Comparison of ENCODE assay signal across 25 cellular contexts in the genomic region with DNA sequence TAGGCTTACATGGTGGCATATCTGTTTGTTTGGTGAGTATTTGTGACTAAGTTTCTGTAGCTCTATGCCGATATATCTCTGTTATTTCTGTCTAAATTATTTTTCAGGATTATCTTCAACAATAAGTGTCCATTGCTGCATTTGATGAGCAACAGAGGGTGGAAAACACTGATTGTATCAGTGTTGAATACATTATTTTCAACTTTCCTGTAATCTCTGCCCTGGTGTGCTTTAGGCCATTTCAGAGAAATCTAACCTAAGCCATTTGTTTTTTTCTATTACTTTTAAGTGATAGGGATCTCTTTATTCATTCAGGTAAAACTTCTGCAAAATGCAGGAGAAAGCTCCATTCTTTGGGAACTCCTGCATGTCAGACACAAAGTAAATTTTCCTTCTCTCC.
DNase-seq lines count a peak whose midpoint lies in the region; ATAC-seq, FAIRE-seq and TF ChIP-seq lines count a peak whose summit lies in the region.
"Had no signal": no experiment of that assay in that cellular context is flagged by ENCODE, and none has a peak within 500 bp of the region (broad histone marks: within the 10 kb centered on the region; RNA-seq: fewer than 3 reads in every experiment).

No MANE protein-coding gene starts in this region.

- no peak for TF ChIP-seq POLR2A in GM12891 (IDR thresholded peaks at IDR 0.05; ENCODE audit: low read depth, low read length)

- H3K27me3 Mint-ChIP-seq in activated CD4-positive, alpha-beta memory T cell treated with anti-CD3 and anti-CD28 coated beads for 36 hours: no peaks in the 10 kb centered on the region
- no peaks in the 10 kb centered on the region for H3K27me3 Mint-ChIP-seq in activated CD4-positive, alpha-beta memory T cell treated with anti-CD3 and anti-CD28 coated beads, Interleukin-2, amount 10 ng/mL, durations not matched to agents 7 days and 5 days
- no peaks in the 10 kb centered on the region for H3K27me3 Mint-ChIP-seq in T-cell
- H3K27me3 Mint-ChIP-seq in activated T-helper 2 cell treated with anti-CD3 and anti-CD28 coated beads, Interferon-gamma antibody, Interleukin-2, Interleukin-4, amounts not matched to agents 10 μg/mL and 5 μg/mL and 100 μg/mL, durations not matched to agents 14 hours and 24 hours and 36 hours (ENCODE audit: low read depth): no peaks in the 10 kb centered on the region
- H3K27me3 Mint-ChIP-seq in naive thymus-derived CD8-positive, alpha-beta T cell: no peaks in the 10 kb centered on the region
- H3K27me3 Mint-ChIP-seq: CD8-positive, alpha-beta memory T cell had no signal

- CTCF ChIA-PET in activated CD4-positive, alpha-beta memory T cell treated with anti-CD3 and anti-CD28 coated beads for 36 hours (lab: Charles Lee): no interaction called here
- CTCF ChIA-PET in activated CD4-positive, alpha-beta memory T cell treated with anti-CD3 and anti-CD28 coated beads, Interleukin-2, amount 10 ng/mL, durations not matched to agents 7 days and 5 days (lab: Charles Lee): no interaction called here
- CTCF ChIA-PET in T-cell (lab: Charles Lee): no interaction called here

- peak overlapping the region; percentile 55 for H3K27ac Mint-ChIP-seq in activated CD4-positive, alpha-beta memory T cell treated with anti-CD3 and anti-CD28 coated beads for 36 hours
- no peak overlapping the region for H3K27ac Mint-ChIP-seq in activated CD4-positive, alpha-beta memory T cell treated with anti-CD3 and anti-CD28 coated beads, Interleukin-2, amount 10 ng/mL, durations not matched to agents 7 days and 5 days
- peak overlapping the region; percentile 65 to 89 for H3K27ac Mint-ChIP-seq in T-cell
- H3K27ac Mint-ChIP-seq in activated T-helper 2 cell treated with anti-CD3 and anti-CD28 coated beads, Interferon-gamma antibody, Interleukin-2, Interleukin-4, amounts not matched to agents 10 μg/mL and 5 μg/mL and 100 μg/mL, durations not matched to agents 14 hours and 24 hours and 36 hours: peak overlapping the region; percentile 82
- H3K27ac Mint-ChIP-seq in naive thymus-derived CD8-positive, alpha-beta T cell: peak overlapping the region in 9 of 10 donors; percentile 68 to 99 (median 88)
- H3K27ac Mint-ChIP-seq: HFFc6 had no signal

- FAIRE-seq in GM12891 (lab: Jason Lieb, UNC): no peak
- FAIRE-seq: GM12892 had no signal

- POLR2A ChIA-PET in activated CD4-positive, alpha-beta memory T cell treated with anti-CD3 and anti-CD28 coated beads for 36 hours (lab: Charles Lee): no interaction called here
- POLR2A ChIA-PET in activated CD4-positive, alpha-beta memory T cell treated with anti-CD3 and anti-CD28 coated beads, Interleukin-2, amount 10 ng/mL, durations not matched to agents 7 days and 5 days (lab: Charles Lee): interaction anchor here (1.5 kb wide), 1 partner anchor 972 kb away, joined by 3 read pairs; no protein-coding TSS in a partner anchor
- POLR2A ChIA-PET in T-cell (lab: Charles Lee): no interaction called here
- POLR2A ChIA-PET in naive thymus-derived CD8-positive, alpha-beta T cell (lab: Charles Lee): interaction anchor here (0.8 to 2.7 kb wide), 4 partner anchors 20 to 1113 kb away, joined by 3 to 8 read pairs (median 3); no protein-coding TSS in a partner anchor

- H3K4me3 Mint-ChIP-seq in activated CD4-positive, alpha-beta memory T cell treated with anti-CD3 and anti-CD28 coated beads for 36 hours: no peak overlapping the region
- no peak overlapping the region for H3K4me3 Mint-ChIP-seq in activated CD4-positive, alpha-beta memory T cell treated with anti-CD3 and anti-CD28 coated beads, Interleukin-2, amount 10 ng/mL, durations not matched to agents 7 days and 5 days
- H3K4me3 Mint-ChIP-seq in T-cell: no peak overlapping the region
- H3K4me3 Mint-ChIP-seq in activated T-helper 2 cell treated with anti-CD3 and anti-CD28 coated beads, Interferon-gamma antibody, Interleukin-2, Interleukin-4, amounts not matched to agents 10 μg/mL and 5 μg/mL and 100 μg/mL, durations not matched to agents 14 hours and 24 hours and 36 hours (ENCODE audit: low read depth): peak overlapping the region; percentile 35
- peak overlapping the region in 5 of 10 donors; percentile 7 to 52 (median 30) for H3K4me3 Mint-ChIP-seq in naive thymus-derived CD8-positive, alpha-beta T cell
- H3K4me3 Mint-ChIP-seq: HFFc6 had no signal

- intact Hi-C loops in activated CD4-positive, alpha-beta memory T cell treated with anti-CD3 and anti-CD28 coated beads for 36 hours (cut with micrococcal nuclease): loop anchor here (10.0 kb wide), 1 partner anchor 1113 kb away; the partner anchor contains the start of gene ID2
- intact Hi-C loops in activated T-helper 2 cell treated with anti-CD3 and anti-CD28 coated beads, Interferon-gamma antibody, Interleukin-2, Interleukin-4, amounts not matched to agents 10 μg/mL and 5 μg/mL and 100 μg/mL, durations not matched to agents 14 hours and 24 hours and 36 hours (cut with micrococcal nuclease): no loop called here

- no peak for DNase-seq in activated CD4-positive, alpha-beta memory T cell treated with anti-CD3 and anti-CD28 coated beads for 36 hours
- DNase-seq in activated CD4-positive, alpha-beta memory T cell treated with anti-CD3 and anti-CD28 coated beads, Interleukin-2, amount 10 ng/mL, durations not matched to agents 7 days and 5 days: no peak
- DNase-seq in T-cell: no peak
- DNase-seq in activated T-helper 2 cell treated with anti-CD3 and anti-CD28 coated beads, Interferon-gamma antibody, Interleukin-2, Interleukin-4, amounts not matched to agents 10 μg/mL and 5 μg/mL and 100 μg/mL, durations not matched to agents 14 hours and 24 hours and 36 hours (ENCODE audit: low spot score): no peak
- no peak for DNase-seq in naive thymus-derived CD8-positive, alpha-beta T cell
- DNase-seq in GM12891 (ENCODE audit: insufficient read length, low spot score): no peak
- no peak for DNase-seq in NCI-H82 (lab: John Stamatoyannopoulos, UW)
- DNase-seq: DMS79 treated with DMSO at 0.1 percent for 48 hours; GF-D8; GOT3; HFFc6; KBM-7; MV-4-11; NCI-H1105; NCI-H1436 treated with DMSO at 0.1 percent for 48 hours; NCI-H1930; NCI-H446; NCI-H524 treated with DMSO at 0.1 percent for 48 hours; NCI-H774; NK-92 treated with Interleukin-12 subunit alpha and Interleukin-12 subunit beta, amount 100 ng/mL, for 24 hours; PC-3; SJCRH30 had no signal

- ATAC-seq in T-cell (replicated peaks in 1 of 4): no peak
- no peak for ATAC-seq in naive thymus-derived CD8-positive, alpha-beta T cell
- ATAC-seq: PC-3, Right ventricle myocardium inferior had no signal

- H3K4me1 Mint-ChIP-seq in activated CD4-positive, alpha-beta memory T cell treated with anti-CD3 and anti-CD28 coated beads for 36 hours (ENCODE audit: low read depth): peaks cover 54% of the 10 kb centered on the region
- H3K4me1 Mint-ChIP-seq in activated CD4-positive, alpha-beta memory T cell treated with anti-CD3 and anti-CD28 coated beads, Interleukin-2, amount 10 ng/mL, durations not matched to agents 7 days and 5 days: peaks cover 43% of the 10 kb centered on the region
- peaks cover 58 to 60% (median 58%) of the 10 kb centered on the region in 3 donors for H3K4me1 Mint-ChIP-seq in T-cell
- H3K4me1 Mint-ChIP-seq in activated T-helper 2 cell treated with anti-CD3 and anti-CD28 coated beads, Interferon-gamma antibody, Interleukin-2, Interleukin-4, amounts not matched to agents 10 μg/mL and 5 μg/mL and 100 μg/mL, durations not matched to agents 14 hours and 24 hours and 36 hours (ENCODE audit: low read depth): peaks cover 75% of the 10 kb centered on the region
- H3K4me1 Mint-ChIP-seq in naive thymus-derived CD8-positive, alpha-beta T cell: peaks cover 39 to 73% (median 66%) of the 10 kb centered on the region in 4 donors

- H3K9me3 Mint-ChIP-seq in activated CD4-positive, alpha-beta memory T cell treated with anti-CD3 and anti-CD28 coated beads for 36 hours: peaks cover 2% of the 10 kb centered on the region
- H3K9me3 Mint-ChIP-seq in activated CD4-positive, alpha-beta memory T cell treated with anti-CD3 and anti-CD28 coated beads, Interleukin-2, amount 10 ng/mL, durations not matched to agents 7 days and 5 days: peaks cover 9% of the 10 kb centered on the region
- no peaks in the 10 kb centered on the region for H3K9me3 Mint-ChIP-seq in T-cell
- peaks cover 35% of the 10 kb centered on the region for H3K9me3 Mint-ChIP-seq in activated T-helper 2 cell treated with anti-CD3 and anti-CD28 coated beads, Interferon-gamma antibody, Interleukin-2, Interleukin-4, amounts not matched to agents 10 μg/mL and 5 μg/mL and 100 μg/mL, durations not matched to agents 14 hours and 24 hours and 36 hours
- H3K9me3 Mint-ChIP-seq in naive thymus-derived CD8-positive, alpha-beta T cell: peaks cover 0 to 9% (median 2%) of the 10 kb centered on the region in 9 donors

- peaks cover 12% of the 10 kb centered on the region for H3K36me3 Mint-ChIP-seq in activated CD4-positive, alpha-beta memory T cell treated with anti-CD3 and anti-CD28 coated beads for 36 hours
- H3K36me3 Mint-ChIP-seq in activated CD4-positive, alpha-beta memory T cell treated with anti-CD3 and anti-CD28 coated beads, Interleukin-2, amount 10 ng/mL, durations not matched to agents 7 days and 5 days (ENCODE audit: low read depth): peaks cover 7% of the 10 kb centered on the region
- no peaks in the 10 kb centered on the region for H3K36me3 Mint-ChIP-seq in T-cell
- peaks cover 47% of the 10 kb centered on the region for H3K36me3 Mint-ChIP-seq in activated T-helper 2 cell treated with anti-CD3 and anti-CD28 coated beads, Interferon-gamma antibody, Interleukin-2, Interleukin-4, amounts not matched to agents 10 μg/mL and 5 μg/mL and 100 μg/mL, durations not matched to agents 14 hours and 24 hours and 36 hours (ENCODE audit: low read depth)
- H3K36me3 Mint-ChIP-seq in naive thymus-derived CD8-positive, alpha-beta T cell: peaks cover 0 to 2% (median 0%) of the 10 kb centered on the region in 3 donors

TF ChIP-seq in GM12891, 5 proteins besides CTCF, POLR2A, EP300 and RAD21:
- TF ChIP-seq SPI1 (IDR thresholded peaks at IDR 0.05; ENCODE audit: low read depth, low read length) (no peak), POU2F2 (IDR thresholded peaks at IDR 0.05; ENCODE audit: low read depth, low read length) (no peak), TAF1 (IDR thresholded peaks at IDR 0.05; ENCODE audit: low read depth, low read length) (no peak), PAX5 (IDR thresholded peaks at IDR 0.05; ENCODE audit: insufficient read depth, low read length, severe bottlenecking) (no peak), POLR2AphosphoS5 (IDR thresholded peaks at IDR 0.05; ENCODE audit: low read depth, low read length) (no peak)

Comparison
In these comparisons a context has a peak if more than half of its experiments do, and no peak if none do; other contexts are left out.
1. POLR2A ChIA-PET loops: an anchor here in activated CD4-positive, alpha-beta memory T cell treated with anti-CD3 and anti-CD28 coated beads, Interleukin-2, amount 10 ng/mL, durations not matched to agents 7 days and 5 days (1.5 kb wide) and naive thymus-derived CD8-positive, alpha-beta T cell (0.8 to 2.7 kb wide); none called in activated CD4-positive, alpha-beta memory T cell treated with anti-CD3 and anti-CD28 coated beads for 36 hours and T-cell.